11 cellular contexts compared by ENCODE assay signal in the genomic region with DNA sequence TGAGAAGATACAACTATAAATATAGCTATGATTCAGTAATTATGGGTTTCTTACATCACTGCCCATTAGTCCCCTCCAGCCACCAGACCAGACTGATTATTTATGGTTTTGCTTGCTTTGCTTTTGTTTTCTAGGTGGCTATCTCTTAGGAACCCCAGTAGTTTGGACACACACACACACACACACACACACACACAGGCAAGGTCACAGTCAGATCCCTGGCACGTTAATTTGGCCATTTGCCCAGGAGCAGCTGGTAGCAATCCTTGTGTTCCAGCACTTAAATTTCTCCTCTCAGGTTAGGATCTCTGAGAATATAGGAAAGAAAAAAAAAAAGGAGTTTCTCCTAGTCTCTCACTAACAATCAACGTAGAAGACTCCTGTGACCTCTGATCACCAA.
DNase-seq lines count a peak whose midpoint lies in the region; ATAC-seq and FAIRE-seq lines count a peak whose summit lies in the region.
"Had no signal": no experiment of that assay in that cellular context is flagged by ENCODE, and none has a peak within 500 bp of the region (broad histone marks: within the 10 kb centered on the region; RNA-seq: fewer than 3 reads in every experiment).

No MANE protein-coding gene starts in this region.

- peak; percentile 19 for DNase-seq in DMS153 (lab: John Stamatoyannopoulos, UW)
- no peak for DNase-seq in DMS153 treated with DMSO at 0.1 percent for 48 hours (lab: John Stamatoyannopoulos, UW; ENCODE audit: unreplicated experiment)
- DNase-seq in NCI-H2227 (lab: John Stamatoyannopoulos, UW; ENCODE audit: unreplicated experiment) = peak; percentile 83
- DNase-seq in epithelial cell of prostate (ENCODE audit: low read depth, low spot score) = peak; percentile 37
- DNase-seq in pulmonary artery endothelial cell (ENCODE audit: low read depth, low spot score) = peak; percentile 71
- no peak for DNase-seq in HAP-1 (ENCODE audit: low spot score in 2 of 2)
- no peak for DNase-seq in GM19239 (ENCODE audit: insufficient read length, low spot score)
- DNase-seq: NCI-H1048 had no signal

- H3K36me3 ChIP-seq in HAP-1 (replicated peaks) = no peaks in the 10 kb centered on the region
- H3K36me3 ChIP-seq: thoracic aorta had no signal

- no peak overlapping the region for H3K27ac ChIP-seq in epithelial cell of prostate
- H3K27ac ChIP-seq: 22Rv1, thoracic aorta had no signal

- no peak for FAIRE-seq in GM19239 (lab: Jason Lieb, UNC)

- no peak for ATAC-seq in GM18868 (IDR thresholded peaks at IDR 0.05; ENCODE audit: unreplicated experiment)

- in situ Hi-C loops in HAP-1 (cut with MboI; ENCODE audit: low sequenced_read_pairs) = no loop called here

- H3K9me3 ChIP-seq in HAP-1 = no peaks in the 10 kb centered on the region
- H3K9me3 ChIP-seq: thoracic aorta had no signal

- H3K27me3 ChIP-seq in HAP-1 (ENCODE audit: low read depth) = no peaks in the 10 kb centered on the region

- H3K4me1 ChIP-seq in HAP-1 = no peaks in the 10 kb centered on the region

- no peak overlapping the region for H3K4me3 ChIP-seq in HAP-1
- H3K4me3 ChIP-seq: thoracic aorta had no signal

Comparison
In these comparisons a context has a peak if more than half of its experiments do, and no peak if none do; other contexts are left out.
1. DNase-seq: peak in DMS153 (single experiment), NCI-H2227 (single experiment), epithelial cell of prostate (single experiment) and pulmonary artery endothelial cell (single experiment); none in DMS153 treated with DMSO at 0.1 percent for 48 hours (single experiment), HAP-1 (0 of 2) and GM19239 (single experiment).